8 cellular contexts compared by ENCODE assay signal in the genomic region with DNA sequence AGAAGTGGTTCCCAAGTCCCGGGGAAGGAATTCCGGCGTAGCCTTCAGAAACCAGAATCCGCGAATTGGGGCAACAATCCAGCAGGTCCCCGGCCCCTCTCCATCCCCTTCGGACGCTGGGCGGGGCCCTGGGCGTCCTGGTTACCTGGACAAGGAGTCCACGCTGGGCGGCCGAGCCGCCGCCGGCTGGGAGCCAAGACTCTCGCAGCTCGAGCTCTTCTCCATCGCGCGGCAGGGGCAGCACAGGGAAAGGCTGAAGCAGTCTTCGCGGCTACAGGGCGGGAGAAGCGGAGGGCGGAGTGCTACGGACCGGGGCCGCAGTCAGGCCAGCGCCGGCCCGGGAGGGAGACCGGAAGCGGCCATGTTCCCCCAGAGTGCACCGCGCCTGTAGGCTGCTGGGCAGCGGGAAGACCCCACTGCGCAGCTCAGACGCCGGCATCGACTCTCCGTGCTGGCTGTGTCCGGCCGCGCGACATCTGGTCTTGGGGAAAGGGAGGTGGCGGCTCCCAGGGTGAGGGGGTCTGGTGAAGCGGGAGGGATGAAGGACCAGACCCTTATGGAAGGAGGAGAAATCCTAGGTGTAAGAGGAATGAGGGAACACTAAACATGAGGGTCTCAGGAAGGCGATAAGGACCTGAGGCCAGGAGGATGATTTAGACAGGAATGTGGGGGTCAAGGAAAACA. TPM values are rescaled to one million over a fixed set of nuclear protein-coding genes. Genes with fewer than 3 reads are reported as not detected.
DNase-seq lines count a peak whose midpoint lies in the region; ATAC-seq and TF ChIP-seq lines count a peak whose summit lies in the region.

A gene (minus strand): TSS at position 378 of the 684 bp plus-strand sequence. CDS start 153 bp downstream, at position 225.

- intact Hi-C loops in lower leg skin (cut with DNase I; ENCODE audit: low total_unique reads) = no loop called here

- WGBS in lower leg skin, 2 donors = 0% methylated on average over 26 to 39 of the region's 49 CpGs

- H3K4me3 ChIP-seq in duodenal mucosa (ENCODE audit: low read depth in 1 of 2, low read length in 2 of 2) = peak within 1 kb of the TSS; percentile 79 to 98
- peak within 1 kb of the TSS; percentile 69 for H3K4me3 ChIP-seq in lower leg skin (ENCODE audit: low read depth, poor library complexity, severe bottlenecking)

- H3K27me3 ChIP-seq in duodenal mucosa (ENCODE audit: control insufficient read depth in 1 of 2, insufficient read depth in 2 of 2, low read length in 2 of 2) = no peaks in the 10 kb centered on the region

- TF ChIP-seq POLR2A in lower leg skin (IDR thresholded peaks at IDR 0.05) = peak in 1 of 2 donors; percentile 15

- H3K4me1 ChIP-seq in duodenal mucosa (ENCODE audit: control insufficient read depth in 1 of 2, insufficient read depth in 2 of 2, low read length in 2 of 2) = peaks cover 0 to 12% of the 10 kb centered on the region in 2 donors

- DNase-seq in AG20443 (ENCODE audit: low spot score) = peak; percentile 93
- DNase-seq in NCI-H510A treated with DMSO at 0.1 percent for 48 hours (lab: John Stamatoyannopoulos, UW) = peak; percentile 49
- DNase-seq in activated CD4-positive, alpha-beta T cell treated with anti-CD3 and anti-CD28 coated beads, Interleukin-2, amount 50 U/mL, for 48 hours = peak; percentile 67 to 72
- DNase-seq in lower leg skin (ENCODE audit: low spot score in 2 of 2) = peak; percentile 53 to 94
- peak; percentile 38 to 40 for DNase-seq in stimulated activated CD4-positive, alpha-beta T cell treated with anti-CD3 and anti-CD28 coated beads, Interleukin-4, amount 100 ng/mL, for 48 hours (ENCODE audit: low read depth in 2 of 2)

- H3K27ac ChIP-seq in duodenal mucosa (ENCODE audit: low read depth, low read length) = peak within 1 kb of the TSS; percentile 86

- peak; percentile 95 for ATAC-seq in GM18873 (IDR thresholded peaks at IDR 0.05; ENCODE audit: low FRiP score, unreplicated experiment)
- ATAC-seq in HG03108 (IDR thresholded peaks at IDR 0.05; ENCODE audit: unreplicated experiment) = peak; percentile 99

- no peaks in the 10 kb centered on the region for H3K36me3 ChIP-seq in duodenal mucosa (ENCODE audit: control insufficient read depth in 1 of 2, insufficient read depth in 2 of 2, low read length in 2 of 2)

- H3K9me3 ChIP-seq in duodenal mucosa (ENCODE audit: control insufficient read depth in 1 of 2, low read length in 2 of 2) = no peaks in the 10 kb centered on the region

- H3K9ac ChIP-seq in duodenal mucosa (ENCODE audit: low read depth in 1 of 2, low read length in 2 of 2) = peak within 1 kb of the TSS; percentile 71 to 92

- no peak for TF ChIP-seq CTCF in lower leg skin (IDR thresholded peaks at IDR 0.05)

RNA-seq across cellular contexts. Expression of the gene that starts here (rescaled TPM):
- total RNA-seq in lower leg skin = 10 to 100 TPM; 11.1 to 17.4 (median 12.2) TPM

Comparison
In these comparisons a context has a peak if more than half of its experiments do, and no peak if none do; other contexts are left out.
1. Peak in every context shown above with its lines: DNase-seq, ATAC-seq, H3K4me3 ChIP-seq and H3K27ac ChIP-seq.
2. DNase-seq: peak in every context shown above with its lines; median percentile 93 in AG20443; 74 in lower leg skin; 70 in activated CD4-positive, alpha-beta T cell treated with anti-CD3 and anti-CD28 coated beads, Interleukin-2, amount 50 U/mL, for 48 hours; 49 in NCI-H510A treated with DMSO at 0.1 percent for 48 hours; 39 in stimulated activated CD4-positive, alpha-beta T cell treated with anti-CD3 and anti-CD28 coated beads, Interleukin-4, amount 100 ng/mL, for 48 hours.